19 cellular contexts compared by ENCODE assay signal in the genomic region with DNA sequence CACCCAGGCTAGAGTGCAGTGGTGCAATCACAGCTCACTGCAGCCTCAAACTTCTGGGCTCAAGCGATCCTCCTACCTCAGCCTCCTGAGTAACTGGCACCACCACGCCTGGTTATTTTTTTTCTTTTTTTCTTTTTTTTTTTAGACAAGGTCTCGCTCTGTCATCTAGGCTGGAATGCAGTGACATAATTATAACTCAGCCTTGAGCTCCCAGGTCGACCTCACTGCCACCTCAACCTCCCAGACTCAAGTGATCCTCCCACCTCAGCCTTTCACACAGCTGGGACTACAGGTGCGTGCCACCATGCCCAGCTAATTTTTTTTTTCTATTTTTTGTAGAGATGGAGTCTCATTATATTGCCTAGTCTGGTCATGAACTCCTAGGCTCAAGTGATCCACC.
"Had no signal": no experiment of that assay in that cellular context is flagged by ENCODE, and none has a peak within 500 bp of the region (broad histone marks: within the 10 kb centered on the region; RNA-seq: fewer than 3 reads in every experiment).

No MANE protein-coding gene starts in this region.

- H3K4me3 ChIP-seq: K562, SJCRH30 had no signal

- H3K36me3 ChIP-seq: SJCRH30 had no signal

- ATAC-seq: K562, Panc1, Right ventricle myocardium inferior, SK-N-SH treated with all-trans-retinoic acid at 6 μM for 48 hours had no signal

- DNase-seq: Kasumi-1, MM.1S, NCI-H1092 treated with DMSO at 0.1 percent for 48 hours, NCI-H1436, NCI-H187, NCI-H2029, NCI-H2081 treated with DMSO at 0.1 percent for 48 hours, NCI-H2227 treated with DMSO at 0.1 percent for 48 hours, NCI-H524, NCI-H526 treated with DMSO at 0.1 percent for 48 hours, NCI-H748 treated with DMSO at 0.1 percent for 48 hours, SHP77 treated with DMSO at 0.1 percent for 48 hours, SJCRH30 had no signal

- H3K4me2 ChIP-seq: KMS-11 had no signal

- H3K9me3 Mint-ChIP-seq: IgD-negative memory B cell had no signal

- FAIRE-seq: K562 had no signal

- H3K4me1 Mint-ChIP-seq: IgD-negative memory B cell had no signal

- H3K9ac ChIP-seq: KMS-11 had no signal

- H3K27ac ChIP-seq: KMS-11, SJCRH30 had no signal

- H3K27me3 Mint-ChIP-seq: IgD-negative memory B cell had no signal

- H3K27ac Mint-ChIP-seq: IgD-negative memory B cell had no signal

- H3K9me3 ChIP-seq: SJCRH30 had no signal
